18 cellular contexts compared by ENCODE assay signal in the genomic region with DNA sequence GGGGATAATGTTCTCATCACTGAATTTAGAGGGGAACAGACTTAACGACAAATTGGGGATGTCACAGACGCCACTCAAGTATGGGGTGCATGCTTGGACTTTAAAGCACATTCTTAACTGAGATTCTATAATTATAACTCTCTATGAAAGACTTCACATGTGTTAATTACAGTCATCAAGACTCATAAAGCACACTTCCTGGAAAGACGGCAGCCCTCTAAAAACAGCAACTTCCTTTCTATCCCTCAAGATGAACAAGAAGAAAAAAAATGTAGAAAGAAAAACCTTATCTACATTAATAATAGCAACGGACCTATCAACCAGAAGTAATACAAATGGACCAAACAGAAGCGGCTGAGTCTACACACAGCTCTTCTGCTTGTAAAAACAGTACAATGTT. TPM values are rescaled to one million over a fixed set of nuclear protein-coding genes. Genes with fewer than 3 reads are reported as not detected.
DNase-seq lines count a peak whose midpoint lies in the region; ATAC-seq and TF ChIP-seq lines count a peak whose summit lies in the region.
"Had no signal": no experiment of that assay in that cellular context is flagged by ENCODE, and none has a peak within 500 bp of the region (broad histone marks: within the 10 kb centered on the region; RNA-seq: fewer than 3 reads in every experiment).

No MANE protein-coding gene starts in this region.

- H3K9me3 ChIP-seq in PC-9 (ENCODE audit: insufficient read depth, low read depth), result no peaks in the 10 kb centered on the region
- H3K9me3 ChIP-seq: right lobe of liver, vagina had no signal

- no peaks in the 10 kb centered on the region for H3K36me3 ChIP-seq in PC-9 (ENCODE audit: low read depth)
- H3K36me3 ChIP-seq: brain microvascular endothelial cell, right lobe of liver, vagina had no signal

- H2AFZ ChIP-seq in PC-9, result no peak overlapping the region

- no peaks in the 10 kb centered on the region for H3K9me2 ChIP-seq in PC-9 (ENCODE audit: insufficient read depth)

- POLR2A ChIA-PET in PC-9 (lab: Charles Lee; ENCODE audit: unreplicated experiment), result no interaction called here

- H3K27me3 ChIP-seq in PC-9 (ENCODE audit: insufficient read depth, low read depth), result no peaks in the 10 kb centered on the region
- H3K27me3 ChIP-seq: brain microvascular endothelial cell, right lobe of liver, vagina had no signal

- no peaks in the 10 kb centered on the region for H3K4me1 ChIP-seq in PC-9 (replicated peaks; ENCODE audit: insufficient read depth)

- peaks cover 88% of the 10 kb centered on the region for H3K79me2 ChIP-seq in PC-9 (ENCODE audit: low read depth)

- H3K27me3 Mint-ChIP-seq in activated CD8-positive, alpha-beta memory T cell treated with anti-CD3 and anti-CD28 coated beads, Interleukin-2, amount 10 ng/mL, durations not matched to agents 7 days and 5 days, result no peaks in the 10 kb centered on the region
- H3K27me3 Mint-ChIP-seq in activated naive CD8-positive, alpha-beta T cell treated with anti-CD3 and anti-CD28 coated beads, Interleukin-2, amount 50 U/mL, for 24 hours, result no peaks in the 10 kb centered on the region
- H3K27me3 Mint-ChIP-seq in osteocyte (ENCODE audit: unreplicated experiment), result no peaks in the 10 kb centered on the region

- peak; percentile 42 for ATAC-seq in activated CD8-positive, alpha-beta memory T cell treated with anti-CD3 and anti-CD28 coated beads, Interleukin-2, amount 10 ng/mL, durations not matched to agents 7 days and 5 days
- no peak for ATAC-seq in activated naive CD8-positive, alpha-beta T cell treated with anti-CD3 and anti-CD28 coated beads, Interleukin-2, amount 50 U/mL, for 24 hours
- ATAC-seq: effector memory CD8-positive, alpha-beta T cell had no signal

- no peaks in the 10 kb centered on the region; the same call in 1 of the 2 replicates for H3F3A ChIP-seq in PC-9 (ENCODE audit: insufficient read depth, low read depth)

- no peaks in the 10 kb centered on the region for H3K9me3 Mint-ChIP-seq in activated CD8-positive, alpha-beta memory T cell treated with anti-CD3 and anti-CD28 coated beads, Interleukin-2, amount 10 ng/mL, durations not matched to agents 7 days and 5 days (ENCODE audit: low read depth)
- H3K9me3 Mint-ChIP-seq in activated naive CD8-positive, alpha-beta T cell treated with anti-CD3 and anti-CD28 coated beads, Interleukin-2, amount 50 U/mL, for 24 hours, result no peaks in the 10 kb centered on the region
- no peaks in the 10 kb centered on the region for H3K9me3 Mint-ChIP-seq in osteocyte (ENCODE audit: unreplicated experiment)
- H3K9me3 Mint-ChIP-seq: effector memory CD8-positive, alpha-beta T cell had no signal

- no peak overlapping the region for H3K4me2 ChIP-seq in PC-9

- BruUV-seq in PC-9 (replicated peaks; lab: Mats Ljungman, UMichigan), result no TSS peak

- peak overlapping the region; percentile 6 for H3K27ac Mint-ChIP-seq in activated CD8-positive, alpha-beta memory T cell treated with anti-CD3 and anti-CD28 coated beads, Interleukin-2, amount 10 ng/mL, durations not matched to agents 7 days and 5 days
- H3K27ac Mint-ChIP-seq in activated naive CD8-positive, alpha-beta T cell treated with anti-CD3 and anti-CD28 coated beads, Interleukin-2, amount 50 U/mL, for 24 hours, result peak overlapping the region; percentile 71
- peak overlapping the region; percentile 73 for H3K27ac Mint-ChIP-seq in osteocyte (ENCODE audit: unreplicated experiment)
- H3K27ac Mint-ChIP-seq: effector memory CD8-positive, alpha-beta T cell had no signal

- intact Hi-C loops in PC-9 (cut with micrococcal nuclease; ENCODE audit: unreplicated experiment), result no loop called here

- H3K4me1 Mint-ChIP-seq in activated CD8-positive, alpha-beta memory T cell treated with anti-CD3 and anti-CD28 coated beads, Interleukin-2, amount 10 ng/mL, durations not matched to agents 7 days and 5 days, result peaks cover 33% of the 10 kb centered on the region
- H3K4me1 Mint-ChIP-seq in activated naive CD8-positive, alpha-beta T cell treated with anti-CD3 and anti-CD28 coated beads, Interleukin-2, amount 50 U/mL, for 24 hours, result peaks cover 51% of the 10 kb centered on the region
- peaks cover 62% of the 10 kb centered on the region for H3K4me1 Mint-ChIP-seq in osteocyte (ENCODE audit: unreplicated experiment)

- H3K36me3 Mint-ChIP-seq in activated CD8-positive, alpha-beta memory T cell treated with anti-CD3 and anti-CD28 coated beads, Interleukin-2, amount 10 ng/mL, durations not matched to agents 7 days and 5 days, result peaks cover 13% of the 10 kb centered on the region
- H3K36me3 Mint-ChIP-seq in activated naive CD8-positive, alpha-beta T cell treated with anti-CD3 and anti-CD28 coated beads, Interleukin-2, amount 50 U/mL, for 24 hours (ENCODE audit: low read depth), result peaks cover 3% of the 10 kb centered on the region
- H3K36me3 Mint-ChIP-seq in osteocyte (ENCODE audit: unreplicated experiment), result no peaks in the 10 kb centered on the region

- H3K27ac ChIP-seq in PC-9, result no peak overlapping the region
- H3K27ac ChIP-seq: brain microvascular endothelial cell, right lobe of liver, vagina, VCaP had no signal

- H3K4me3 Mint-ChIP-seq in activated CD8-positive, alpha-beta memory T cell treated with anti-CD3 and anti-CD28 coated beads, Interleukin-2, amount 10 ng/mL, durations not matched to agents 7 days and 5 days, result peak overlapping the region; percentile 4
- H3K4me3 Mint-ChIP-seq in activated naive CD8-positive, alpha-beta T cell treated with anti-CD3 and anti-CD28 coated beads, Interleukin-2, amount 50 U/mL, for 24 hours, result peak overlapping the region; percentile 48
- no peak overlapping the region for H3K4me3 Mint-ChIP-seq in osteocyte (ENCODE audit: unreplicated experiment)
- H3K4me3 Mint-ChIP-seq: effector memory CD8-positive, alpha-beta T cell had no signal

- CTCF ChIA-PET in activated CD8-positive, alpha-beta memory T cell treated with anti-CD3 and anti-CD28 coated beads, Interleukin-2, amount 10 ng/mL, durations not matched to agents 7 days and 5 days (lab: Charles Lee), result no interaction called here
- CTCF ChIA-PET in PC-9 (lab: Charles Lee), result no interaction called here

- TF ChIP-seq CTCF in osteocyte (IDR thresholded peaks at IDR 0.05), result no peak
- TF ChIP-seq CTCF in PC-9 (conservative IDR thresholded peaks at IDR 0.05), result no peak

- DNase-seq in activated CD8-positive, alpha-beta memory T cell treated with anti-CD3 and anti-CD28 coated beads, Interleukin-2, amount 10 ng/mL, durations not matched to agents 7 days and 5 days, result no peak
- DNase-seq in activated CD8-positive, alpha-beta memory T cell treated with anti-CD3 and anti-CD28 coated beads, Interleukin-2, amount 50 U/mL, for 4 hours, result no peak
- DNase-seq in NCI-H69 (lab: John Stamatoyannopoulos, UW) (peak; percentile 72), osteocyte (ENCODE audit: extremely low spot score, unreplicated experiment) (no peak), Kasumi-1 (lab: John Stamatoyannopoulos, UW) (no peak), NCI-H526 treated with DMSO at 0.1 percent for 48 hours (lab: John Stamatoyannopoulos, UW) (no peak), PC-9 (no peak)
- DNase-seq in activated naive CD8-positive, alpha-beta T cell treated with anti-CD3 and anti-CD28 coated beads, Interleukin-2, amount 50 U/mL, for 24 hours, result no peak
- DNase-seq: brain microvascular endothelial cell; Calu3; effector memory CD8-positive, alpha-beta T cell; foreskin fibroblast; NCI-H1105 treated with DMSO at 0.1 percent for 48 hours; right lobe of liver; stimulated activated CD4-positive, alpha-beta T cell treated with anti-CD3 and anti-CD28 coated beads, Interleukin-4, amount 100 ng/mL, for 24 hours had no signal

- H3K4me3 ChIP-seq in PC-9, result no peak overlapping the region
- H3K4me3 ChIP-seq: lung, right lobe of liver, vagina had no signal

- no peaks in the 10 kb centered on the region for H4K20me1 ChIP-seq in PC-9 (ENCODE audit: insufficient read depth)

RNA-seq across cellular contexts. Expression of a gene that starts 21.2 kb away (rescaled TPM):
- 10 to 100 TPM; 17.6 to 24.2 TPM for total RNA-seq in activated CD8-positive, alpha-beta memory T cell treated with anti-CD3 and anti-CD28 coated beads, Interleukin-2, amount 10 ng/mL, durations not matched to agents 7 days and 5 days
- total RNA-seq in osteocyte, result 65.9 and 71.2 TPM in 2 replicates
- total RNA-seq in PC-9 (2021), result 51.6 and 53.5 TPM in 2 replicates

Comparison
In these comparisons a context has a peak if more than half of its experiments do, and no peak if none do; other contexts are left out.
1. H3K27ac Mint-ChIP-seq: peak in every context shown above with its lines; median percentile 73 in osteocyte; 71 in activated naive CD8-positive, alpha-beta T cell treated with anti-CD3 and anti-CD28 coated beads, Interleukin-2, amount 50 U/mL, for 24 hours; 6 in activated CD8-positive, alpha-beta memory T cell treated with anti-CD3 and anti-CD28 coated beads, Interleukin-2, amount 10 ng/mL, durations not matched to agents 7 days and 5 days.